10 cellular contexts compared by ENCODE assay signal in the genomic region with DNA sequence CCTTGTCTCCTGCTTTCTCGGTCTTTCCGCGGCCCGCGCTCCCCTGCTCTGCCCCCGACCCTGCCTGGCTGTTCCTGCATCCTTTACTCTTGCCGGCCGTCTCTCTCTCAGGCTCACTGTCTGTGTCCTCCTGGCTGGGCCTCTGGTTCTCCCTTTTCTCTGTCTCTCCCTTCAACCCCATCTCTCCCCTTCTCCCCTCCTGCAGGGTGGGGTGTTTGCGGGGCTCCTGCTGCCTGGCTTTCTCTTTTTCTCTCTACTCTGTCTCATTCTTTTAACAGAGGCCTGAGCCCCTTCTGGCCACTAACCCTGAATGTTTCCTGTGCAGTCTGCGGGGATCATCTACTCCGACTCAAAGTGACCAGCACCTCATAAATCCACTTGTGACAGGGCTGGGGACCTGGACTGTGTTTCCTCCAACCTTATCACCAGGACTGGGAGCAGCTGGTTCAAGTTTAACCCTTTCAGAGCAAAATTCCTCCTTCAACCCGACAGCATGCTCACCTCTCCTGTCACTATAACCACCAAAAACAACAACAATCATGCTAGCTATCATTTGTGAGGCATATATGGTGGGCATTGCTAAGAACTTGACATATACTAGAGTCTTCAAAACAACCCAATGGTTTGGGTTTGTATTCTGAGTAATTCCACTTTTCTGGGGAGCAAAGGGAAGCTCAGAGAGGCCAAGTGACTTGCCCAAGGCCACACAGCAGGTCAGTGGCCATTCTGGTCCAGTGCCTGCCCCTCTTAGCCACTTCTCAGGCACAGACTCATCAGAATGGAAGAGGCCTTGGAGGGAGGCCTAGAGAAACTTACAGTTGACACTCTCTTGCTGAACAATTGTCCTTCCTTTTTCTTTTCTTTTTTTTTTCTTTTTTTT. TPM values are rescaled to one million over a fixed set of nuclear protein-coding genes. Genes with fewer than 3 reads are reported as not detected.
A peak's percentile ranks its signal among the peaks of the same experiment; 100 is the strongest.
DNase-seq lines count a peak whose midpoint lies in the region; ATAC-seq lines count a peak whose summit lies in the region.
"Had no signal": no experiment of that assay in that cellular context is flagged by ENCODE, and none has a peak within 500 bp of the region (broad histone marks: within the 10 kb centered on the region; RNA-seq: fewer than 3 reads in every experiment).

No MANE protein-coding gene starts in this region.

- DNase-seq in EH (ENCODE audit: low read depth), result peak; percentile 20
- DNase-seq in NCI-H1436 treated with DMSO at 0.1 percent for 48 hours (lab: John Stamatoyannopoulos, UW), result no peak
- DNase-seq in SHP77 (lab: John Stamatoyannopoulos, UW), result no peak
- DNase-seq: DMS79, midbrain had no signal

- H3K9ac ChIP-seq in HUES6 (ENCODE audit: low read length), result peak overlapping the region; percentile 57

- ATAC-seq in GM21786 (IDR thresholded peaks at IDR 0.05; ENCODE audit: unreplicated experiment), result no peak

- H3K4me3 ChIP-seq in HUES6 (ENCODE audit: low read depth, low read length), result peak overlapping the region; percentile 71
- peak overlapping the region; percentile 38 for H3K4me3 ChIP-seq in ectodermal cell (ENCODE audit: insufficient read depth, low read depth, low read length)
- H3K4me3 ChIP-seq in neuron (ENCODE audit: low read length), result peak overlapping the region; percentile 12
- H3K4me3 ChIP-seq: SK-N-MC had no signal

- H3K27ac ChIP-seq in HUES6 (ENCODE audit: low read depth, low read length), result no peak overlapping the region
- no peak overlapping the region for H3K27ac ChIP-seq in ectodermal cell (ENCODE audit: insufficient read depth, low read depth, low read length, poor library complexity, severe bottlenecking)
- H3K27ac ChIP-seq: SK-N-MC had no signal

- H3K9me3 ChIP-seq in HUES6 (ENCODE audit: control insufficient read depth, insufficient read depth, low read depth, low read length) (no peaks in the 10 kb centered on the region), ectodermal cell (ENCODE audit: control insufficient read depth, low read length) (no peaks in the 10 kb centered on the region), neuron (ENCODE audit: low read length) (peaks cover 4% of the 10 kb centered on the region)

- H2AFZ ChIP-seq in neuron (ENCODE audit: low read depth, low read length), result peak overlapping the region; percentile 74

- H3K36me3 ChIP-seq in HUES6 (ENCODE audit: control insufficient read depth, insufficient read depth, low read length) (no peaks in the 10 kb centered on the region), ectodermal cell (ENCODE audit: control insufficient read depth, insufficient read depth, low read length) (no peaks in the 10 kb centered on the region), neuron (ENCODE audit: insufficient read depth, low read length) (no peaks in the 10 kb centered on the region)

- H3K27me3 ChIP-seq in HUES6 (ENCODE audit: control insufficient read depth, insufficient read depth, low read length), result peaks cover 32% of the 10 kb centered on the region
- peaks cover 31% of the 10 kb centered on the region for H3K27me3 ChIP-seq in ectodermal cell (ENCODE audit: control insufficient read depth, insufficient read depth, low read length, poor library complexity, severe bottlenecking)
- peaks cover 52% of the 10 kb centered on the region for H3K27me3 ChIP-seq in neuron (ENCODE audit: insufficient read depth, low read length)

- 25 to 26% methylated on average over 12 of the region's 12 CpGs for WGBS in ectodermal cell, 2 experiments

- H3K4me1 ChIP-seq in HUES6 (ENCODE audit: control insufficient read depth, insufficient read depth, low read length) (peaks cover 11% of the 10 kb centered on the region; the same call in 1 of the 2 replicates), ectodermal cell (ENCODE audit: control insufficient read depth, insufficient read depth, low read length) (no peaks in the 10 kb centered on the region), neuron (ENCODE audit: insufficient read depth, low read length) (peaks cover 4% of the 10 kb centered on the region)

RNA-seq across cellular contexts. Expression of gene RSPO4, which starts 0.8 kb away (rescaled TPM):
- polyA plus RNA-seq in ectodermal cell (2013, experiment 1 of 4), result 6.4 TPM
- polyA plus RNA-seq in ectodermal cell (2013, experiment 2 of 4), result 6.3 TPM
- 4.1 TPM for polyA plus RNA-seq in ectodermal cell (2013, experiment 3 of 4)
- polyA plus RNA-seq in ectodermal cell (2013, experiment 4 of 4), result 4.7 TPM

Comparison
In these comparisons a context has a peak if more than half of its experiments do, and no peak if none do; other contexts are left out.
1. H3K4me3 ChIP-seq: peak in every context shown above with its lines; median percentile 71 in HUES6; 38 in ectodermal cell; 12 in neuron.